In genomic region chr5:169581580-169582227, GRCh38 we compare ENCODE assay signal across 8 cellular contexts. TPM values are rescaled to one million over a fixed set of nuclear protein-coding genes. Genes with fewer than 3 reads are reported as not detected.
DNase-seq lines count a peak whose midpoint lies in the region; ATAC-seq lines count a peak whose summit lies in the region.

No MANE protein-coding gene starts in this region.

- CTCF ChIA-PET in T-cell (lab: Charles Lee) = interaction anchor here (1.0 to 1.4 kb wide), 4 partner anchors 17 to 1827 kb away, joined by 3 to 4 read pairs (median 3); partner anchors contain the start of gene DOCK2 (in 1 of the 2)

- H3K9me3 Mint-ChIP-seq in IgD-negative memory B cell (no peaks in the 10 kb centered on the region), T-cell (no peaks in the 10 kb centered on the region)

- POLR2A ChIA-PET in T-cell (lab: Charles Lee) = interaction anchor here in 1 of 2 donors (0.6 kb wide), 1 partner anchor 312 kb away, joined by 4 read pairs; no protein-coding TSS in a partner anchor

- peaks cover 2% of the 10 kb centered on the region for H3K27me3 Mint-ChIP-seq in IgD-negative memory B cell
- peaks cover 0 to 4% of the 10 kb centered on the region in 2 donors for H3K27me3 Mint-ChIP-seq in T-cell

- H3K36me3 Mint-ChIP-seq in IgD-negative memory B cell (peaks cover 1% of the 10 kb centered on the region), T-cell (no peaks in the 10 kb centered on the region)

- H3K4me3 Mint-ChIP-seq in IgD-negative memory B cell (peak overlapping the region in 3 of 4 donors; percentile 44 to 57 (median 49)), T-cell (peak overlapping the region in 1 of 3 donors; percentile 41)

- peaks cover 15 to 30% (median 20%) of the 10 kb centered on the region in 3 donors for H3K4me1 Mint-ChIP-seq in IgD-negative memory B cell
- H3K4me1 Mint-ChIP-seq in T-cell = peaks cover 22 to 37% (median 36%) of the 10 kb centered on the region in 3 donors

- H3K27ac Mint-ChIP-seq in IgD-negative memory B cell (peak overlapping the region in 2 of 3 donors; percentile 18 to 61), T-cell (peak overlapping the region in 1 of 2 donors; percentile 39)

- DNase-seq in DMS53 treated with DMSO at 0.1 percent for 48 hours (lab: John Stamatoyannopoulos, UW; ENCODE audit: unreplicated experiment) = peak; percentile 45
- peak in 32 of 34 experiments; percentile 1 to 52 (median 27) for DNase-seq in T-cell
- peak; percentile 47 for DNase-seq in amniotic stem cell (lab: John Stamatoyannopoulos, UW)
- peak; percentile 24 for DNase-seq in hepatic stellate cell (ENCODE audit: low spot score)
- peak; percentile 54 for DNase-seq in stimulated activated CD4-positive, alpha-beta T cell treated with anti-CD3 and anti-CD28 coated beads, Interleukin-12 subunit alpha, Interleukin-12 subunit beta, amount 100 ng/mL, for 4 hours

- ATAC-seq in GM21423 (IDR thresholded peaks at IDR 0.05; ENCODE audit: unreplicated experiment) (peak; percentile 38), T-cell (replicated peaks in 1 of 4) (peak in 3 of 4 experiments; percentile 18 to 32 (median 21)), GM18858 (IDR thresholded peaks at IDR 0.05; ENCODE audit: unreplicated experiment) (no peak)

RNA-seq across cellular contexts. Expression of gene SPDL1, which starts 1.9 kb away (rescaled TPM):
- polyA plus RNA-seq in IgD-negative memory B cell = 7.9 TPM
- 10 to 100 TPM in 4 of 5 donors, 1 to 10 TPM in 1; 3.2 to 13.8 (median 11.9) TPM for total RNA-seq in T-cell

RNA-seq across cellular contexts. Expression of gene DOCK2, which starts 55.4 kb away (rescaled TPM):
- 114 TPM for polyA plus RNA-seq in IgD-negative memory B cell
- 100 to 1,000 TPM; 168 to 303 (median 197) TPM for total RNA-seq in T-cell
